In the genomic region with DNA sequence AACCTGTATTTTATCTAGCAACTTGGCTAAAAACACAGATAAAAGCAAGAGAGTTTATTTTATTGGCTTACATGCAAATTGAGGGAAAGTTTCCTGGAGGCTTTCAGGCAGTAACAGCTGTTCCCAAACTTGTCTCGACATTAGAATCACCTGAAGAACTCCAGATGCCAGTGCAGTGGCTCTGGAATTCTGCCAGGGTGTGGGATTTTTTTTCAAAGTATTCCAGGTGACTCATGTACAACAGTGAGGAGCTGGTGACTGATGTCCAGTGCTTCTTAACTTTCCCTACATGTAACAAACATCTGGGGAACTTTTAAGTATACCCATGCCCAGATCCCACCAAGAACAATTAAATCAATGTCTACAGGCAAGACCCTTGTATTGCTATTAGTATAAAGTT, we compare ENCODE assay signal across 14 cellular contexts. TPM values are rescaled to one million over a fixed set of nuclear protein-coding genes. Genes with fewer than 3 reads are reported as not detected.
DNase-seq lines count a peak whose midpoint lies in the region; ATAC-seq, FAIRE-seq and TF ChIP-seq lines count a peak whose summit lies in the region.
"Had no signal": no experiment of that assay in that cellular context is flagged by ENCODE, and none has a peak within 500 bp of the region (broad histone marks: within the 10 kb centered on the region; RNA-seq: fewer than 3 reads in every experiment).

No MANE protein-coding gene starts in this region.

- H3K27me3 ChIP-seq in ACC112 (ENCODE audit: insufficient read depth, low read length) (no peaks in the 10 kb centered on the region), adipocyte (replicated peaks; ENCODE audit: control insufficient read depth, insufficient read depth, low read length) (no peaks in the 10 kb centered on the region), keratinocyte (ENCODE audit: control insufficient read depth, extremely low read depth, insufficient read depth, low read length) (no peaks in the 10 kb centered on the region)

- H4K20me1 ChIP-seq in keratinocyte (ENCODE audit: control insufficient read depth, extremely low read depth, insufficient read depth, low read length) = no peaks in the 10 kb centered on the region

- peak; percentile 78 for DNase-seq in HT-29 (ENCODE audit: low spot score)
- DNase-seq in adipocyte (ENCODE audit: low read depth) = peak; percentile 21
- DNase-seq in keratinocyte (ENCODE audit: low read depth, low spot score) = peak; percentile 45
- no peak for DNase-seq in NCI-H748 treated with DMSO at 0.1 percent for 48 hours (lab: John Stamatoyannopoulos, UW)
- DNase-seq: activated CD8-positive, alpha-beta memory T cell treated with anti-CD3 and anti-CD28 coated beads, Interleukin-2, amount 50 U/mL, for 48 hours; DND-41; posterior cingulate gyrus; SK-N-SH had no signal

- H3K4me2 ChIP-seq in keratinocyte (ENCODE audit: control insufficient read depth, extremely low read depth, insufficient read depth, low read depth, low read length) = no peak overlapping the region
- H3K4me2 ChIP-seq: GM23338, SK-N-SH had no signal

- no peak for ATAC-seq in HG03457 (IDR thresholded peaks at IDR 0.05; ENCODE audit: unreplicated experiment)
- ATAC-seq in GM21528 (IDR thresholded peaks at IDR 0.05; ENCODE audit: low FRiP score, unreplicated experiment) = no peak
- no peak for ATAC-seq in GM18858 (IDR thresholded peaks at IDR 0.05; ENCODE audit: unreplicated experiment)
- ATAC-seq: GM23338, WTC11 had no signal

- peak; percentile 73 for FAIRE-seq in keratinocyte (lab: Jason Lieb, UNC)

- no peak overlapping the region for H3K4me3 ChIP-seq in ACC112 (ENCODE audit: low read depth, low read length)
- H3K4me3 ChIP-seq in adipocyte (ENCODE audit: low read length) = no peak overlapping the region
- no peak overlapping the region for H3K4me3 ChIP-seq in keratinocyte (ENCODE audit: control insufficient read depth in 2 of 3, extremely low read depth in 1 of 3, insufficient read depth in 2 of 3, low read depth in 1 of 3, low read length in 3 of 3)
- H3K4me3 ChIP-seq: GM23338 had no signal

- dilution Hi-C loops in keratinocyte (cut with MboI; ENCODE audit: extremely low pct_ligation_motif_present, low sequenced_read_pairs) = no loop called here

- no peaks in the 10 kb centered on the region for H3K36me3 ChIP-seq in ACC112 (ENCODE audit: insufficient read depth, low read length)
- peaks cover 5% of the 10 kb centered on the region for H3K36me3 ChIP-seq in adipocyte (ENCODE audit: control insufficient read depth, insufficient read depth, low read length, severe bottlenecking)
- no peaks in the 10 kb centered on the region for H3K36me3 ChIP-seq in keratinocyte (ENCODE audit: control insufficient read depth in 2 of 2, extremely low read depth in 1 of 2, insufficient read depth in 2 of 2, low read length in 2 of 2)

- peak overlapping the region; percentile 11; the same call in 1 of the 2 replicates for H3K27ac ChIP-seq in ACC112 (ENCODE audit: low read depth, low read length)
- no peak overlapping the region for H3K27ac ChIP-seq in keratinocyte (ENCODE audit: control insufficient read depth, insufficient read depth, low read length)

- H3K9me1 ChIP-seq in keratinocyte (ENCODE audit: control insufficient read depth, extremely low read depth, insufficient read depth, low read length) = no peaks in the 10 kb centered on the region

- H3K9me3 ChIP-seq in adipocyte (ENCODE audit: control insufficient read depth, low read length) (no peaks in the 10 kb centered on the region), keratinocyte (ENCODE audit: control insufficient read depth, low read depth, low read length) (no peaks in the 10 kb centered on the region)
- H3K9me3 ChIP-seq: SK-N-SH had no signal

- H2AFZ ChIP-seq in ACC112 (ENCODE audit: low read length, unreplicated experiment) (no peak overlapping the region), keratinocyte (ENCODE audit: control insufficient read depth, low read length) (no peak overlapping the region)
- H2AFZ ChIP-seq: GM23338 had no signal

- TF ChIP-seq CTCF in keratinocyte (optimal IDR thresholded peaks at IDR 0.05 in 1 of 3, IDR thresholded peaks at IDR 0.05 in 1 of 3, conservative IDR thresholded peaks at IDR 0.05 in 1 of 3; ENCODE audit: extremely low read depth in 1 of 3, insufficient read depth in 2 of 3, low read length in 3 of 3) = no peak

- H3K4me1 ChIP-seq in ACC112 (ENCODE audit: control insufficient read depth, insufficient read depth, low read length, unreplicated experiment) = peaks cover 25% of the 10 kb centered on the region
- no peaks in the 10 kb centered on the region for H3K4me1 ChIP-seq in adipocyte (ENCODE audit: control insufficient read depth, insufficient read depth, low read length)
- H3K4me1 ChIP-seq in keratinocyte (ENCODE audit: control insufficient read depth, extremely low read depth, insufficient read depth, low read length) = peaks cover 12% of the 10 kb centered on the region

- no peak overlapping the region for H3K9ac ChIP-seq in adipocyte (ENCODE audit: low read length)
- no peak overlapping the region for H3K9ac ChIP-seq in keratinocyte (ENCODE audit: control insufficient read depth, extremely low read depth, insufficient read depth, low read length)
- H3K9ac ChIP-seq: SK-N-SH had no signal

- H3K79me2 ChIP-seq in ACC112 (ENCODE audit: control insufficient read depth, insufficient read depth, low read length, unreplicated experiment) = no peaks in the 10 kb centered on the region
- no peaks in the 10 kb centered on the region for H3K79me2 ChIP-seq in keratinocyte (ENCODE audit: control insufficient read depth, insufficient read depth, low read length)

RNA-seq across cellular contexts. Expression of a gene that starts 23.6 kb away (rescaled TPM):
- total RNA-seq in HT-29 (2014; rRNA removed; shearing (Covaris generic)) = 9.9 and 10.1 TPM in 2 replicates
- 14.3 to 30.0 TPM (median 22.3 TPM) in 3 replicates for polyA plus RNA-seq in keratinocyte
- 30.4 TPM for polyA plus RNA-seq in keratinocyte (2011; ENCODE audit: low read depth)
- 10.6 and 19.8 TPM in 2 replicates for polyA plus RNA-seq in keratinocyte (2011; cell fraction: cytosol; rRNA removed)
- 35.2 and 56.0 TPM in 2 replicates for polyA plus RNA-seq in keratinocyte (2011; cell fraction: nucleus; rRNA removed)
- 8.7 and 26.0 TPM in 2 replicates for polyA plus RNA-seq in keratinocyte (2012; ENCODE audit: low replicate concordance)
- 4.1 to 27.4 TPM (median 16.5 TPM) in 3 replicates for polyA minus RNA-seq in keratinocyte
- 19.0 TPM for polyA minus RNA-seq in keratinocyte (2011; cell fraction: cytosol; rRNA and poly(A)+ RNA removed)
- polyA minus RNA-seq in keratinocyte (2011; cell fraction: nucleus; rRNA and poly(A)+ RNA removed) = 44.4 and 89.7 TPM in 2 replicates
